In genomic region chr4:93031431-93032098, GRCh38 we compare ENCODE assay signal across 17 cellular contexts.
DNase-seq lines count a peak whose midpoint lies in the region; TF ChIP-seq lines count a peak whose summit lies in the region.
"Had no signal": no experiment of that assay in that cellular context is flagged by ENCODE, and none has a peak within 500 bp of the region (broad histone marks: within the 10 kb centered on the region; RNA-seq: fewer than 3 reads in every experiment).

No MANE protein-coding gene starts in this region.

- H2BK120ac ChIP-seq in neuronal stem cell (ENCODE audit: low read depth, low read length), result no peak overlapping the region

- no peaks in the 10 kb centered on the region for H3K36me3 ChIP-seq in neuronal stem cell (replicated peaks in 1 of 2; ENCODE audit: control insufficient read depth in 2 of 2, insufficient read depth in 2 of 2, low read length in 2 of 2)

- no peak overlapping the region for H2BK12ac ChIP-seq in neuronal stem cell (ENCODE audit: low read length)

- H2BK5ac ChIP-seq in neuronal stem cell (ENCODE audit: low read length), result no peak overlapping the region

- H3K27me3 ChIP-seq in neuronal stem cell (ENCODE audit: control insufficient read depth in 3 of 3, insufficient read depth in 3 of 3, low read depth in 1 of 3, low read length in 3 of 3), result no peaks in the 10 kb centered on the region

- no peak overlapping the region for H3K18ac ChIP-seq in neuronal stem cell (ENCODE audit: low read length)

- TF ChIP-seq EP300 in Ishikawa (IDR thresholded peaks at IDR 0.05; ENCODE audit: borderline replicate concordance), result no peak

- no peaks in the 10 kb centered on the region for H3K9me3 ChIP-seq in neuronal stem cell (replicated peaks in 1 of 2; ENCODE audit: control insufficient read depth in 2 of 2, insufficient read depth in 1 of 2, low read depth in 1 of 2, low read length in 2 of 2)

- no peak overlapping the region for H3K14ac ChIP-seq in neuronal stem cell (ENCODE audit: low read length)

- H3K9ac ChIP-seq in neuronal stem cell (ENCODE audit: low read depth, low read length, poor library complexity), result no peak overlapping the region

- H3K79me1 ChIP-seq in neuronal stem cell (ENCODE audit: low read depth, low read length), result no peaks in the 10 kb centered on the region

- H3K4me2 ChIP-seq in neuronal stem cell (ENCODE audit: insufficient read depth, low read length, poor library complexity, severe bottlenecking), result no peak overlapping the region

- no peak overlapping the region for H2AFZ ChIP-seq in neuronal stem cell (ENCODE audit: low read length)

- H4K91ac ChIP-seq in neuronal stem cell (ENCODE audit: low read depth, low read length, poor library complexity), result no peak overlapping the region

- no peak for TF ChIP-seq RAD21 in Ishikawa (IDR thresholded peaks at IDR 0.05; ENCODE audit: low read depth)

- H3K4me3 ChIP-seq in neuronal stem cell (ENCODE audit: low read length in 2 of 2), result no peak overlapping the region
- H3K4me3 ChIP-seq: SK-N-MC had no signal

- no peak overlapping the region for H2AK5ac ChIP-seq in neuronal stem cell (ENCODE audit: low read depth, low read length)

- no peak overlapping the region for H2BK15ac ChIP-seq in neuronal stem cell (ENCODE audit: low read length)

- H4K8ac ChIP-seq in neuronal stem cell (ENCODE audit: low read depth, low read length), result no peak overlapping the region

- no peak overlapping the region for H3K4ac ChIP-seq in neuronal stem cell (ENCODE audit: low read length)

- DNase-seq in amniotic epithelial cell (ENCODE audit: low read depth) (peak; percentile 88), glomerular visceral epithelial cell (ENCODE audit: extremely low spot score) (peak; percentile 36), renal cortical epithelial cell (ENCODE audit: low read depth) (peak; percentile 85), COLO829 (ENCODE audit: low spot score) (no peak), inferior parietal cortex (ENCODE audit: extremely low spot score) (no peak), neuronal stem cell (ENCODE audit: low spot score) (no peak)
- no peak for DNase-seq in effector CD4-positive, alpha-beta T cell
- DNase-seq: CD4-positive, alpha-beta T cell; DMS79; H9; NCI-H1436; NCI-H2029 treated with DMSO at 0.1 percent for 48 hours; NCI-H2171 treated with DMSO at 0.1 percent for 48 hours; NCI-H748 treated with DMSO at 0.1 percent for 48 hours had no signal

- H3K27ac ChIP-seq in neuronal stem cell (replicated peaks; ENCODE audit: low read length), result no peak overlapping the region
- H3K27ac ChIP-seq: HL-60, SK-N-MC had no signal

- H3K4me1 ChIP-seq in neuronal stem cell (ENCODE audit: control insufficient read depth in 2 of 2, insufficient read depth in 1 of 2, low read depth in 1 of 2, low read length in 2 of 2), result no peaks in the 10 kb centered on the region

- WGBS in neuronal stem cell (ENCODE audit: extremely low coverage in 2 of 2, insufficient read length in 2 of 2, insufficient replicate concordance in 1 of 2), 2 donors, result no CpG with 5 or more reads among the region's 2 CpGs

- H3K23ac ChIP-seq in neuronal stem cell (ENCODE audit: low read depth, low read length, poor library complexity), result no peak overlapping the region

TF ChIP-seq in Ishikawa, 13 proteins besides CTCF, POLR2A, EP300 and RAD21:
- TF ChIP-seq TCF12 (IDR thresholded peaks at IDR 0.05; ENCODE audit: low read depth) (no peak), CEBPB (IDR thresholded peaks at IDR 0.05) (no peak), NFIC (IDR thresholded peaks at IDR 0.05) (peak; percentile 23; the same call in 1 of the 2 replicates)

Comparison
In these comparisons a context has a peak if more than half of its experiments do, and no peak if none do; other contexts are left out.
1. DNase-seq: peak in amniotic epithelial cell (single experiment), glomerular visceral epithelial cell (single experiment) and renal cortical epithelial cell (single experiment); none in effector CD4-positive, alpha-beta T cell (single experiment), COLO829 (single experiment), inferior parietal cortex (single experiment) and neuronal stem cell (single experiment).